In genomic region chr2:16633632-16634430, GRCh38 we compare ENCODE assay signal across 14 cellular contexts. TPM values are rescaled to one million over a fixed set of nuclear protein-coding genes. Genes with fewer than 3 reads are reported as not detected.
A peak's percentile ranks its signal among the peaks of the same experiment; 100 is the strongest.
DNase-seq lines count a peak whose midpoint lies in the region; ATAC-seq and TF ChIP-seq lines count a peak whose summit lies in the region.
"Had no signal": no experiment of that assay in that cellular context is flagged by ENCODE, and none has a peak within 500 bp of the region (broad histone marks: within the 10 kb centered on the region; RNA-seq: fewer than 3 reads in every experiment).

No MANE protein-coding gene starts in this region.

- H2AK5ac ChIP-seq in trophoblast cell (ENCODE audit: low read length): no peak overlapping the region

- no peak overlapping the region for H2BK5ac ChIP-seq in trophoblast cell (ENCODE audit: low read depth, low read length, poor library complexity)

- no peak overlapping the region for H3K4me3 ChIP-seq in epithelial cell of esophagus (ENCODE audit: low read length)
- H3K4me3 ChIP-seq in trophoblast cell (ENCODE audit: low read depth, low read length): no peak overlapping the region

- peaks cover 4% of the 10 kb centered on the region for H3K79me1 ChIP-seq in trophoblast cell (ENCODE audit: low read length)

- no peak overlapping the region for H3K9ac ChIP-seq in trophoblast cell (ENCODE audit: low read length)

- H3K79me2 ChIP-seq in trophoblast cell (ENCODE audit: control insufficient read depth, insufficient read depth, low read length, poor library complexity): peaks cover 2% of the 10 kb centered on the region

- H3K36me3 ChIP-seq in trophoblast cell (ENCODE audit: control insufficient read depth in 1 of 2, insufficient read depth in 2 of 2, low read length in 2 of 2): peaks cover 0 to 2% of the 10 kb centered on the region in 2 experiments

- no peak for TF ChIP-seq CTCF in epithelial cell of esophagus (IDR thresholded peaks at IDR 0.05; ENCODE audit: insufficient read depth, low read depth, low read length, missing control alignments)

- H3K18ac ChIP-seq in trophoblast cell (ENCODE audit: low read length): no peak overlapping the region

- ATAC-seq in left lobe of liver: no peak
- ATAC-seq in GM18517 (IDR thresholded peaks at IDR 0.05; ENCODE audit: unreplicated experiment): no peak
- ATAC-seq: stimulated activated naive CD8-positive, alpha-beta T cell treated with anti-CD3 and anti-CD28 coated beads, Interleukin-15, Interleukin-2, amounts not matched to agents 100 U/mL and 50 U/mL, for 24 hours had no signal

- no peak overlapping the region for H3K27ac ChIP-seq in trophoblast cell (ENCODE audit: low read depth, low read length)

- no peak overlapping the region for H4K8ac ChIP-seq in trophoblast cell (ENCODE audit: low read depth, low read length)

- no peak overlapping the region for H3K4me2 ChIP-seq in trophoblast cell (ENCODE audit: low read length)

- H4K12ac ChIP-seq in trophoblast cell (ENCODE audit: low read depth, low read length): no peak overlapping the region

- no peak overlapping the region for H2BK120ac ChIP-seq in trophoblast cell (ENCODE audit: insufficient read depth, low read length, poor library complexity)

- no peak overlapping the region for H2AFZ ChIP-seq in trophoblast cell (ENCODE audit: insufficient read depth, low read length, poor library complexity)

- H3K4ac ChIP-seq in trophoblast cell (ENCODE audit: low read depth, low read length): no peak overlapping the region

- H3K14ac ChIP-seq in trophoblast cell (ENCODE audit: low read length): no peak overlapping the region

- in situ Hi-C loops in Caki2 (cut with HindIII; ENCODE audit: low pct_unique_long_range_greater_than_20kb, low sequenced_read_pairs): no loop called here

- peak; percentile 99 for DNase-seq in Caki2 (ENCODE audit: low read depth)
- peak; percentile 57 for DNase-seq in OCI-M1 (lab: John Stamatoyannopoulos, UW)
- DNase-seq in epithelial cell of esophagus (ENCODE audit: low read depth): peak; percentile 75
- DNase-seq in trophoblast cell: peak; percentile 88 to 91
- DNase-seq in islet precursor cell: no peak
- no peak for DNase-seq in left lobe of liver (ENCODE audit: low spot score)
- no peak for DNase-seq in SHP77 treated with DMSO at 0.1 percent for 48 hours (lab: John Stamatoyannopoulos, UW)
- DNase-seq: activated naive CD8-positive, alpha-beta T cell treated with anti-CD3 and anti-CD28 coated beads for 36 hours; CD4-positive, alpha-beta memory T cell; H7; NCI-H510A; stimulated activated CD4-positive, alpha-beta T cell treated with anti-CD3 and anti-CD28 coated beads, Interleukin-4, amount 100 ng/mL, for 4 hours; stimulated activated naive CD8-positive, alpha-beta T cell treated with anti-CD3 and anti-CD28 coated beads, Interleukin-15, Interleukin-2, amounts not matched to agents 100 U/mL and 50 U/mL, for 24 hours had no signal

- H3K4me1 ChIP-seq in trophoblast cell (ENCODE audit: control insufficient read depth in 1 of 2, insufficient read depth in 2 of 2, low read length in 2 of 2): peaks cover 8 to 15% of the 10 kb centered on the region in 2 experiments

- no peak overlapping the region for H2BK12ac ChIP-seq in trophoblast cell (ENCODE audit: low read length)

- H3K27me3 ChIP-seq in trophoblast cell (ENCODE audit: insufficient read depth, low read length): no peaks in the 10 kb centered on the region

- H4K91ac ChIP-seq in trophoblast cell (ENCODE audit: low read depth, low read length): no peak overlapping the region

- no CpG with 5 or more reads among the region's 7 CpGs for WGBS in trophoblast cell (ENCODE audit: extremely low coverage, insufficient coverage, insufficient read length)

- H3K23ac ChIP-seq in trophoblast cell (ENCODE audit: low read length): no peak overlapping the region

- H3K9me3 ChIP-seq in trophoblast cell (ENCODE audit: insufficient read depth, low read depth, low read length): no peaks in the 10 kb centered on the region

RNA-seq across cellular contexts. Expression of gene CYRIA, which starts 31.8 kb away (rescaled TPM):
- total RNA-seq in Caki2 (2014; rRNA removed; shearing (Covaris generic); ENCODE audit: low replicate concordance): 10.7 TPM in 2 replicates
- 98.2 and 109 TPM in 2 replicates for polyA plus RNA-seq in trophoblast cell (2013)
- total RNA-seq in left lobe of liver: 1.7 TPM

Comparison
In these comparisons a context has a peak if more than half of its experiments do, and no peak if none do; other contexts are left out.
1. DNase-seq: peak in Caki2 (single experiment), OCI-M1 (single experiment), epithelial cell of esophagus (single experiment) and trophoblast cell (2 of 2); none in islet precursor cell (single experiment), left lobe of liver (single experiment) and SHP77 treated with DMSO at 0.1 percent for 48 hours (single experiment).